8 cellular contexts compared by ENCODE assay signal in the genomic region with DNA sequence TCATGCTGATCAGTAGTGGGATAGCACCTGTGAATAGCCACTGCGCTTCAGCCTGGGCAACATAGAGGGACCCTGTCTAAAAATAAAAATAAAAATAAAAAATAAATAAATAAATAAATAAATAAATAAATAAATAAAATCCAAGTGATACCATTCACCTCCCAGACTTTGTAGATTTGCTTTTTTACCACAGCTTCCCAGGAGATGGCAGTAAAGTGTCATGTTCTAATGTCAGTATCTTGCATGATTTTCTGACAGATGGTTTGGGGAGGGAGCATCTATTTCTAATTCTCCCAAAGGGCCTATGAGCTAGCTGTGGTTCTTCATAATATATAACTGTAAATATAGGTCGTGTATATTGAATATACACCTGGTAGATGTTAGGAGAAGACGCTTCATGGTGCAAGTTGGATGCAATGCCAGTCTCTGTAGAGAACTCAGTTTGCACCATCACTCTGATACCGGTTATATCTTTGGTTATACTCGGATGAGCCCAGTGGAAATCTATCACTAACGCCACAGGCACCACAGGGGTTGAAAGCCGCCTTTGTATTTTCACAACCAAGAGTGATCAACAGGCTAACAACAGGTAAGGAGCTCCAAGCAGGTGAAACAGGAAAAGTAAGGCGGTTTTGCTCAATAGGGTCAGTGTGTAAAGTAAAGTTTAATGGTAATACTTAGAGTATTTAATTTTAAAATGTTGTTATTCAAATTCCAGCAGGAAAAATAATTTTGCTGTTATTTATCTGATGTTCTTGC. TPM values are rescaled to one million over a fixed set of nuclear protein-coding genes. Genes with fewer than 3 reads are reported as not detected.
DNase-seq lines count a peak whose midpoint lies in the region; ATAC-seq and TF ChIP-seq lines count a peak whose summit lies in the region.

No MANE protein-coding gene starts in this region.

- H3K4me3 ChIP-seq in AG10803 (ENCODE audit: low read length), result no peak overlapping the region
- no peak overlapping the region for H3K4me3 ChIP-seq in ovary

- POLR2A ChIA-PET in GM10248 (lab: Yijun Ruan, JAX), result interaction anchor here (0.5 to 1.9 kb wide), 3 partner anchors 15 to 106 kb away, joined by 3 to 5 read pairs (median 4); no protein-coding TSS in a partner anchor

- H3K36me3 Mint-ChIP-seq in T-helper 17 cell (ENCODE audit: low read depth), result no peaks in the 10 kb centered on the region

- H3K27ac Mint-ChIP-seq in T-helper 17 cell, result no peak overlapping the region

- intact Hi-C loops in ovary (cut with DNase I), result loop anchor here in 3 of 4 donors (5.0 kb wide), 2 partner anchors 45 to 50 kb away; no protein-coding TSS in a partner anchor

- H3K27me3 ChIP-seq in ovary, result no peaks in the 10 kb centered on the region

- DNase-seq in AG10803 (ENCODE audit: low read depth), result peak; percentile 83
- DNase-seq in GM10248 (ENCODE audit: extremely low spot score), result peak; percentile 66
- DNase-seq in NCI-H1694 (lab: John Stamatoyannopoulos, UW), result peak; percentile 92
- DNase-seq in T-helper 17 cell, result no peak
- peak; percentile 94 for DNase-seq in fibroblast of peridontal ligament (ENCODE audit: extremely low read depth)
- peak in 1 of 5 donors; percentile 42 for DNase-seq in ovary

- peaks cover 15% of the 10 kb centered on the region for H3K4me1 Mint-ChIP-seq in T-helper 17 cell

- H3K4me3 Mint-ChIP-seq in T-helper 17 cell, result no peak overlapping the region

- 19 to 28% (median 22%) methylated on average over 8 of the region's 8 CpGs for WGBS in ovary, 3 donors

- no peaks in the 10 kb centered on the region for H3K36me3 ChIP-seq in ovary

- H3K27ac ChIP-seq in ovary, result no peak overlapping the region

- TF ChIP-seq POLR2A in ovary (IDR thresholded peaks at IDR 0.05), result no peak

- no peaks in the 10 kb centered on the region for H3K4me1 ChIP-seq in ovary (ENCODE audit: insufficient read depth)

- TF ChIP-seq EP300 in ovary (IDR thresholded peaks at IDR 0.05), result no peak

- CTCF ChIA-PET in GM10248 (lab: Yijun Ruan, JAX), result interaction anchor here (0.7 to 6.5 kb wide), 16 partner anchors 10 to 186 kb away, joined by 3 to 82 read pairs (median 5); a partner anchor contains a TSS

- H3K9me3 ChIP-seq in T-helper 17 cell (ENCODE audit: control insufficient read depth, low read length, poor library complexity, severe bottlenecking), result no peaks in the 10 kb centered on the region
- no peaks in the 10 kb centered on the region for H3K9me3 ChIP-seq in ovary

- H3K27me3 Mint-ChIP-seq in T-helper 17 cell, result peaks cover 17% of the 10 kb centered on the region

- peak; percentile 57 for ATAC-seq in T-helper 17 cell
- no peak for ATAC-seq in HG03342 (IDR thresholded peaks at IDR 0.05; ENCODE audit: unreplicated experiment)
- ATAC-seq in HG02678 (IDR thresholded peaks at IDR 0.05; ENCODE audit: unreplicated experiment), result no peak

- TF ChIP-seq CTCF in AG10803 (conservative IDR thresholded peaks at IDR 0.05; ENCODE audit: low read length) (peak; percentile 72), GM10248 (IDR thresholded peaks at IDR 0.05; ENCODE audit: control extremely low read depth, extremely low read depth, low read depth, missing control alignments) (peak; percentile 57), ovary (IDR thresholded peaks at IDR 0.05) (peak in 2 of 3 donors; percentile 22 to 34)

RNA-seq across cellular contexts. Expression of a gene that starts 13.9 kb away (rescaled TPM):
- total RNA-seq in T-helper 17 cell (not detected), ovary (10 to 100 TPM in 1 of 7 donors, 1 to 10 TPM in 3, under 1 TPM in 3; 0.55 to 10.1 (median 1.5) TPM)
- polyA plus RNA-seq in ovary, result 1 to 10 TPM; 1.6 to 3.0 TPM

RNA-seq across cellular contexts. Expression of a gene that starts 18.1 kb away (rescaled TPM):
- total RNA-seq in T-helper 17 cell (100 to 1,000 TPM; 128 to 140 TPM), ovary (10 to 100 TPM; 10.4 to 23.7 (median 14.6) TPM)
- polyA plus RNA-seq in ovary, result 1 to 10 TPM; 4.8 to 5.0 TPM

RNA-seq across cellular contexts. Expression of a gene that starts 20.1 kb away (rescaled TPM):
- total RNA-seq in T-helper 17 cell (10 to 100 TPM; 63.0 to 73.7 TPM), ovary (1 to 10 TPM in 6 of 7 donors, under 1 TPM in 1; 0.92 to 6.3 (median 5.5) TPM)
- polyA plus RNA-seq in ovary, result 1 to 10 TPM; 8.5 to 9.2 TPM

RNA-seq across cellular contexts. Expression of a gene that starts 25.5 kb away (rescaled TPM):
- total RNA-seq in T-helper 17 cell, result not detected
- total RNA-seq in ovary, result under 1 TPM in 2 of 7 donors, not detected in 5; 0.12 to 0.15 TPM
- polyA plus RNA-seq in ovary, result under 1 TPM; 0.02 to 0.05 TPM

RNA-seq across cellular contexts. Expression of a gene that starts 25.8 kb away (rescaled TPM):
- total RNA-seq in T-helper 17 cell (10 to 100 TPM in 1 of 2 donors, 1 to 10 TPM in 1; 5.9 to 16.7 TPM), ovary (10 to 100 TPM in 6 of 7 donors, 1 to 10 TPM in 1; 9.2 to 41.5 (median 31.4) TPM)
- 100 to 1,000 TPM in 1 of 2 donors, 10 to 100 TPM in 1; 55.1 to 135 TPM for polyA plus RNA-seq in ovary

Comparison
In these comparisons a context has a peak if more than half of its experiments do, and no peak if none do; other contexts are left out.
1. DNase-seq: peak in AG10803 (single experiment), GM10248 (single experiment), NCI-H1694 (single experiment) and fibroblast of peridontal ligament (single experiment); none in T-helper 17 cell (0 of 3).
2. RNA of a gene that starts 18.1 kb away (total RNA-seq): 128 to 140 TPM in T-helper 17 cell; 10.4 to 23.7 TPM in ovary; every median in the first group is over 4 times any median in the second.
3. RNA of a gene that starts 20.1 kb away (total RNA-seq): 63.0 to 73.7 TPM in T-helper 17 cell; 0.92 to 6.3 TPM in ovary; every median in the first group is over 4 times any median in the second.
4. Peak in every context shown above with its lines, with median percentiles within 50 percentile points of each other: CTCF ChIP-seq.